In genomic region chr4:81756042-81756441, GRCh38 we compare ENCODE assay signal across 22 cellular contexts.
DNase-seq lines count a peak whose midpoint lies in the region; ATAC-seq, FAIRE-seq and TF ChIP-seq lines count a peak whose summit lies in the region.
"Had no signal": no experiment of that assay in that cellular context is flagged by ENCODE, and none has a peak within 500 bp of the region (broad histone marks: within the 10 kb centered on the region; RNA-seq: fewer than 3 reads in every experiment).

No MANE protein-coding gene starts in this region.

- H3K27ac Mint-ChIP-seq in stimulated activated memory B cell treated with anti-CD40 and anti-IgM and Interleukin-4, amounts not matched to agents 10 μg/mL and 1 μg/mL and 100 μg/mL, for 72 hours, result peak overlapping the region; percentile 33
- peak overlapping the region in 1 of 9 donors; percentile 7 for H3K27ac Mint-ChIP-seq in naive thymus-derived CD4-positive, alpha-beta T cell
- H3K27ac Mint-ChIP-seq: B cell; CD4-positive, alpha-beta T cell; CD8-positive, alpha-beta T cell had no signal

- H3K4me3 ChIP-seq in KMS-11 (IDR thresholded peaks at IDR 0.05; ENCODE audit: insufficient read depth, low read depth, low read length), result no peak overlapping the region
- H3K4me3 ChIP-seq in K562, result no peak overlapping the region
- H3K4me3 ChIP-seq in naive thymus-derived CD4-positive, alpha-beta T cell (ENCODE audit: low read length), result no peak overlapping the region
- H3K4me3 ChIP-seq: A549 had no signal

- intact Hi-C loops in K562 (cut with micrococcal nuclease), result no loop called here
- intact Hi-C loops in left colon (cut with DNase I, micrococcal nuclease), result no loop called here
- intact Hi-C loops in naive thymus-derived CD4-positive, alpha-beta T cell (cut with micrococcal nuclease), result no loop called here

- POLR2A ChIA-PET in K562 (lab: Yijun Ruan, JAX), result interaction anchor here (0.6 to 0.7 kb wide), 2 partner anchors 9 to 31 kb away, joined by 3 read pairs; no protein-coding TSS in a partner anchor
- POLR2A ChIA-PET in naive thymus-derived CD4-positive, alpha-beta T cell (lab: Charles Lee), result no interaction called here

- H3K9me3 Mint-ChIP-seq in stimulated activated memory B cell treated with anti-CD40 and anti-IgM and Interleukin-4, amounts not matched to agents 10 μg/mL and 1 μg/mL and 100 μg/mL, for 72 hours, result no peaks in the 10 kb centered on the region
- H3K9me3 Mint-ChIP-seq in naive thymus-derived CD4-positive, alpha-beta T cell, result no peaks in the 10 kb centered on the region
- H3K9me3 Mint-ChIP-seq: CD4-positive, alpha-beta T cell; CD8-positive, alpha-beta T cell had no signal

- H3K9me1 ChIP-seq in K562 (ENCODE audit: control insufficient read depth, insufficient read depth, low read length), result peaks cover 4% of the 10 kb centered on the region

- H3K4me2 ChIP-seq in KMS-11 (peak overlapping the region; percentile 56; the same call in 1 of the 2 replicates), K562 (ENCODE audit: insufficient read depth, low read length) (no peak overlapping the region)
- H3K4me2 ChIP-seq: A549 had no signal

- H3K27ac ChIP-seq in KMS-11 (no peak overlapping the region), K562 (ENCODE audit: extremely low read depth, low read depth, low read length) (no peak overlapping the region)
- H3K27ac ChIP-seq in naive thymus-derived CD4-positive, alpha-beta T cell (ENCODE audit: low read depth, low read length), result no peak overlapping the region
- H3K27ac ChIP-seq: 22Rv1, A549, C4-2B had no signal

- H4K20me1 ChIP-seq in KMS-11 (ENCODE audit: insufficient read depth) (no peaks in the 10 kb centered on the region), K562 (replicated peaks; ENCODE audit: control insufficient read depth, insufficient read depth, low read length) (no peaks in the 10 kb centered on the region)

- ATAC-seq in K562, result no peak
- no peak for ATAC-seq in stimulated activated memory B cell treated with anti-CD40 and anti-IgM and Interleukin-4, amounts not matched to agents 10 μg/mL and 1 μg/mL and 100 μg/mL, for 72 hours
- ATAC-seq in stimulated activated naive CD8-positive, alpha-beta T cell treated with anti-CD3 and anti-CD28 coated beads, Interleukin-15, Interleukin-2, amounts not matched to agents 100 U/mL and 50 U/mL, for 24 hours, result no peak
- no peak for ATAC-seq in left colon
- no peak for ATAC-seq in naive thymus-derived CD4-positive, alpha-beta T cell
- ATAC-seq: A549; CD8-positive, alpha-beta T cell had no signal

- peak; percentile 6 for FAIRE-seq in K562 (lab: Jason Lieb, UNC)
- FAIRE-seq: A549, D721Med, G401.6, GM12891, GM19239 had no signal

- H3K79me2 ChIP-seq in KMS-11 (ENCODE audit: insufficient read depth, low read depth), result no peaks in the 10 kb centered on the region
- H3K79me2 ChIP-seq in K562 (ENCODE audit: control insufficient read depth, insufficient read depth, low read length), result no peaks in the 10 kb centered on the region

- H3K4me1 Mint-ChIP-seq in stimulated activated memory B cell treated with anti-CD40 and anti-IgM and Interleukin-4, amounts not matched to agents 10 μg/mL and 1 μg/mL and 100 μg/mL, for 72 hours, result peaks cover 39% of the 10 kb centered on the region
- H3K4me1 Mint-ChIP-seq in naive thymus-derived CD4-positive, alpha-beta T cell, result peaks cover 0 to 6% (median 0%) of the 10 kb centered on the region in 7 donors

- no peak overlapping the region for H2AFZ ChIP-seq in KMS-11 (ENCODE audit: low read depth)
- H2AFZ ChIP-seq in K562 (ENCODE audit: low read depth, low read length), result no peak overlapping the region

- BruUV-seq in K562 (replicated peaks; lab: Mats Ljungman, UMichigan), result no TSS peak

- no peak for TF ChIP-seq RAD21 in K562 (CRISPR knock-in tag; conservative IDR thresholded peaks at IDR 0.05 in 1 of 2, IDR thresholded peaks at IDR 0.05 in 1 of 2)

- H3K27me3 Mint-ChIP-seq in stimulated activated memory B cell treated with anti-CD40 and anti-IgM and Interleukin-4, amounts not matched to agents 10 μg/mL and 1 μg/mL and 100 μg/mL, for 72 hours, result no peaks in the 10 kb centered on the region
- no peaks in the 10 kb centered on the region for H3K27me3 Mint-ChIP-seq in naive thymus-derived CD4-positive, alpha-beta T cell
- H3K27me3 Mint-ChIP-seq: B cell; CD4-positive, alpha-beta T cell had no signal

- H3K4me1 ChIP-seq in KMS-11 (ENCODE audit: low read depth, poor library complexity, severe bottlenecking) (peaks cover 27% of the 10 kb centered on the region), K562 (replicated peaks in 1 of 2; ENCODE audit: control insufficient read depth in 2 of 2, insufficient read depth in 2 of 2, low read length in 2 of 2) (peaks cover 0 to 20% of the 10 kb centered on the region in 2 experiments; a peak in 4 of 5 replicates)
- H3K4me1 ChIP-seq in naive thymus-derived CD4-positive, alpha-beta T cell (ENCODE audit: control insufficient read depth in 2 of 2, insufficient read depth in 2 of 2, low read length in 2 of 2), result no peaks in the 10 kb centered on the region
- H3K4me1 ChIP-seq: A549 had no signal

- in situ Hi-C loops in K562 (cut with MboI), result no loop called here

- H3K9ac ChIP-seq in KMS-11, result no peak overlapping the region
- H3K9ac ChIP-seq in K562 (ENCODE audit: insufficient read depth in 1 of 2, low read depth in 2 of 2, low read length in 2 of 2), result no peak overlapping the region

- TF ChIP-seq CTCF in KMS-11 (conservative IDR thresholded peaks at IDR 0.05; ENCODE audit: low read depth, low read length) (no peak), K562 (IDR thresholded peaks at IDR 0.05 in 2 of 3, conservative IDR thresholded peaks at IDR 0.05 in 1 of 3; ENCODE audit: insufficient read depth in 2 of 3, low read depth in 1 of 3, low read length in 3 of 3) (no peak)

- H3K36me3 ChIP-seq in KMS-11 (ENCODE audit: insufficient read depth) (no peaks in the 10 kb centered on the region), K562 (ENCODE audit: control insufficient read depth, insufficient read depth, low read length) (no peaks in the 10 kb centered on the region)
- no peaks in the 10 kb centered on the region for H3K36me3 ChIP-seq in naive thymus-derived CD4-positive, alpha-beta T cell (ENCODE audit: control insufficient read depth in 2 of 3, insufficient read depth in 3 of 3, low read length in 3 of 3)

- no peaks in the 10 kb centered on the region for H3K9me3 ChIP-seq in K562 (replicated peaks; ENCODE audit: control insufficient read depth, insufficient read depth, low read depth, low read length)
- no peaks in the 10 kb centered on the region for H3K9me3 ChIP-seq in naive thymus-derived CD4-positive, alpha-beta T cell (ENCODE audit: control insufficient read depth in 2 of 3, low read length in 3 of 3)
- H3K9me3 ChIP-seq: A549, Caco-2 had no signal

- CTCF ChIA-PET in K562 (lab: Yijun Ruan, JAX; ENCODE audit: low intra/inter-chr PET ratio), result no interaction called here
- CTCF ChIA-PET in naive thymus-derived CD4-positive, alpha-beta T cell (lab: Charles Lee), result no interaction called here

- no peak for TF ChIP-seq POLR2A in K562 (conservative IDR thresholded peaks at IDR 0.05)

- H3K27me3 ChIP-seq in KMS-11 (ENCODE audit: insufficient read depth, low read depth), result no peaks in the 10 kb centered on the region
- no peaks in the 10 kb centered on the region for H3K27me3 ChIP-seq in K562 (ENCODE audit: control insufficient read depth in 2 of 2, insufficient read depth in 2 of 2, low read length in 2 of 2)
- H3K27me3 ChIP-seq in naive thymus-derived CD4-positive, alpha-beta T cell (ENCODE audit: control insufficient read depth in 2 of 2, insufficient read depth in 2 of 2, low read length in 2 of 2), result no peaks in the 10 kb centered on the region

- peak; percentile 74 for DNase-seq in DMS79 treated with DMSO at 0.1 percent for 48 hours (lab: John Stamatoyannopoulos, UW)
- DNase-seq in DMS79 (lab: John Stamatoyannopoulos, UW), result no peak
- no peak for DNase-seq in K562 (ENCODE audit: extremely low read depth in 1 of 4, low spot score in 3 of 4)
- DNase-seq in stimulated activated naive CD8-positive, alpha-beta T cell treated with anti-CD3 and anti-CD28 coated beads, Interleukin-15, Interleukin-2, amounts not matched to agents 100 U/mL and 50 U/mL, for 24 hours, result no peak
- DNase-seq in left colon, result no peak
- no peak for DNase-seq in naive thymus-derived CD4-positive, alpha-beta T cell
- DNase-seq: AML-193; Caco-2; Calu3; CD4-positive, alpha-beta T cell; CD8-positive, alpha-beta T cell; GF-D8 had no signal

- H3K36me3 Mint-ChIP-seq in stimulated activated memory B cell treated with anti-CD40 and anti-IgM and Interleukin-4, amounts not matched to agents 10 μg/mL and 1 μg/mL and 100 μg/mL, for 72 hours, result no peaks in the 10 kb centered on the region
- H3K36me3 Mint-ChIP-seq in naive thymus-derived CD4-positive, alpha-beta T cell, result no peaks in the 10 kb centered on the region
- H3K36me3 Mint-ChIP-seq: CD8-positive, alpha-beta T cell had no signal

- no peak for TF ChIP-seq EP300 in K562 (IDR thresholded peaks at IDR 0.05; ENCODE audit: low read length)

- H3K4me3 Mint-ChIP-seq in stimulated activated memory B cell treated with anti-CD40 and anti-IgM and Interleukin-4, amounts not matched to agents 10 μg/mL and 1 μg/mL and 100 μg/mL, for 72 hours, result no peak overlapping the region
- H3K4me3 Mint-ChIP-seq in naive thymus-derived CD4-positive, alpha-beta T cell, result no peak overlapping the region
- H3K4me3 Mint-ChIP-seq: CD4-positive, alpha-beta T cell; CD8-positive, alpha-beta T cell had no signal

- WGBS in K562 (ENCODE audit: insufficient coverage, low coverage, missing lambda C conversion rate), result 14% methylated on average over 2 of the region's 2 CpGs

TF ChIP-seq in K562, 482 proteins besides CTCF, POLR2A, EP300 and RAD21 (continues in another document):
- TF ChIP-seq, protein P1, sequence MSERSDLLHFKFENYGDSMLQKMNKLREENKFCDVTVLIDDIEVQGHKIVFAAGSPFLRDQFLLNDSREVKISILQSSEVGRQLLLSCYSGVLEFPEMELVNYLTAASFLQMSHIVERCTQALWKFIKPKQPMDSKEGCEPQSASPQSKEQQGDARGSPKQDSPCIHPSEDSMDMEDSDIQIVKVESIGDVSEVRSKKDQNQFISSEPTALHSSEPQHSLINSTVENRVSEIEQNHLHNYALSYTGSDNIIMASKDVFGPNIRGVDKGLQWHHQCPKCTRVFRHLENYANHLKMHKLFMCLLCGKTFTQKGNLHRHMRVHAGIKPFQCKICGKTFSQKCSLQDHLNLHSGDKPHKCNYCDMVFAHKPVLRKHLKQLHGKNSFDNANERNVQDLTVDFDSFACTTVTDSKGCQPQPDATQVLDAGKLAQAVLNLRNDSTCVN (CRISPR knock-in tag; IDR thresholded peaks at IDR 0.05), result no peak
- no peak for TF ChIP-seq KHSRP (IDR thresholded peaks at IDR 0.05)
- TF ChIP-seq GATA2 (CRISPR knock-in tag; IDR thresholded peaks at IDR 0.05), result no peak
- TF ChIP-seq MAFF (IDR thresholded peaks at IDR 0.05; ENCODE audit: low read length), result no peak
- TF ChIP-seq, protein P2, sequence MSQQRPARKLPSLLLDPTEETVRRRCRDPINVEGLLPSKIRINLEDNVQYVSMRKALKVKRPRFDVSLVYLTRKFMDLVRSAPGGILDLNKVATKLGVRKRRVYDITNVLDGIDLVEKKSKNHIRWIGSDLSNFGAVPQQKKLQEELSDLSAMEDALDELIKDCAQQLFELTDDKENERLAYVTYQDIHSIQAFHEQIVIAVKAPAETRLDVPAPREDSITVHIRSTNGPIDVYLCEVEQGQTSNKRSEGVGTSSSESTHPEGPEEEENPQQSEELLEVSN (IDR thresholded peaks at IDR 0.05; ENCODE audit: borderline replicate concordance in 1 of 2, extremely low read depth in 1 of 2, insufficient read depth in 1 of 2, insufficient read length in 1 of 2, low read depth in 1 of 2, low read length in 1 of 2, poor library complexity in 1 of 2, severe bottlenecking in 1 of 2), result no peak
